In the genomic region with DNA sequence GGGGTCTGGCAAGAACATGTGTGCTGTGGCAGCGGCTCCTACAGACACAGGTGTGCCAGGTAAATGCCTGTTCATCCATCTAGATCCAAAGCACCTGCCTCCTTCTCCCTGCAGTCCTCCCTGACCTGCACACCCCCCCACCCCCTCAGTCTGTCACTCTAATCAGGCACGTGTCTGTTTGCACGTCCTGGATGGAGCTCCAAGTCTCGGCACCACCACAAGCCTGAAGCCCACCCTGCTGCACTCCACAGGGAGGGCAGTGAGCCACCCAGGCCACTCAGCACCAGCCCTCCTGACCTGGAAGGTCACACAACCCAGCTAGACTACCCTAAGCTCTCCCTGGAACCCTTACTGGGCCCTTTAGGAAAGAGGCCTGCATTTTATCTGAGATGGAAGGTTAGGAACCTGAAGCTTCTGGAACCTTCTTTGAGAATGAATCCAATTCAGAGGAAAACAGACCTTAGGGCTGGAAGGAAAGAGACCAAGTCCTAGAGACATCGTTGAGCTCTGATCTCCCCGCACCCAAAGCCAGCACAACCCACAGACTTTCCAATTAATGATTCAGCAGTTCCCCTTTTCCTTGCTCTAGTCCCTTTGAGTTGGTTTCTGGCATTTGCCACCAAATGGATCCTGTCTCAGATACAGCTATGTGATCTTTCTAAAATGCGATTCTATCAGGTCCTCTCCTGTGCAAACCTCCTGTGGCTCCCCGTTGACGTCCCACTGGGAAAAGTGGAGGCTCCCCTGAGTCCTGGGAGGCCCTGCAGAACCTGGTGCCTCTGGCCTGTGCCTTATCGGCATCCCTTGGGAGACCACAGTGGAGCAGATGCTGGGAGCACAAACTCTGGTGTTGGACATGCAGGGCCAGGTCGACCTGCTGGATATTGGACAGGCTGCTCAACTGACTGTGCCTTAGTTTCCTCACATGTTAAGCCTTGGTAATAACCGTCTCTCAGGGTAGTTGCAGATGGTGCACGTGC, we compare ENCODE assay signal across 17 cellular contexts.
A peak's percentile ranks its signal among the peaks of the same experiment; 100 is the strongest.
DNase-seq lines count a peak whose midpoint lies in the region; ATAC-seq and TF ChIP-seq lines count a peak whose summit lies in the region.
"Had no signal": no experiment of that assay in that cellular context is flagged by ENCODE, and none has a peak within 500 bp of the region (broad histone marks: within the 10 kb centered on the region; RNA-seq: fewer than 3 reads in every experiment).

No MANE protein-coding gene starts in this region.

- no peaks in the 10 kb centered on the region for H3K27me3 ChIP-seq in DND-41 (ENCODE audit: insufficient read depth, low read length, poor library complexity)
- H3K27me3 ChIP-seq in KMS-11 (ENCODE audit: insufficient read depth, low read depth) = no peaks in the 10 kb centered on the region
- H3K27me3 ChIP-seq: ascending aorta, testis had no signal

- TF ChIP-seq CTCF in DND-41 (IDR thresholded peaks at IDR 0.05; ENCODE audit: borderline replicate concordance, extremely low read depth, low read length, poor library complexity, severe bottlenecking) = no peak
- TF ChIP-seq CTCF in KMS-11 (conservative IDR thresholded peaks at IDR 0.05; ENCODE audit: low read depth, low read length) = no peak
- TF ChIP-seq CTCF in neural crest cell (conservative IDR thresholded peaks at IDR 0.05) = no peak

- peaks cover 6% of the 10 kb centered on the region for H3K4me1 Mint-ChIP-seq in neural crest cell

- no peaks in the 10 kb centered on the region for H3K36me3 Mint-ChIP-seq in neural crest cell (ENCODE audit: low read depth)
- H3K36me3 Mint-ChIP-seq: naive thymus-derived CD8-positive, alpha-beta T cell; T-cell had no signal

- peak overlapping the region; percentile 62 for H3K9ac ChIP-seq in DND-41 (ENCODE audit: low read depth, low read length)
- H3K9ac ChIP-seq in KMS-11 = peak overlapping the region; percentile 59; the same call in 1 of the 2 replicates

- H3K9me3 ChIP-seq in DND-41 (ENCODE audit: insufficient read depth, low read length, severe bottlenecking) = no peaks in the 10 kb centered on the region
- H3K9me3 ChIP-seq: ascending aorta, psoas muscle, testis had no signal

- peak overlapping the region; percentile 63 for H3K4me2 ChIP-seq in DND-41 (ENCODE audit: insufficient read depth, low read length)
- peak overlapping the region; percentile 69 for H3K4me2 ChIP-seq in KMS-11

- H3K27ac Mint-ChIP-seq in neural crest cell (ENCODE audit: unreplicated experiment) = peak overlapping the region; percentile 43
- H3K27ac Mint-ChIP-seq: HFFc6 had no signal

- H3K9me3 Mint-ChIP-seq in neural crest cell = no peaks in the 10 kb centered on the region
- H3K9me3 Mint-ChIP-seq: HFFc6; naive thymus-derived CD8-positive, alpha-beta T cell; T-cell had no signal

- H3K36me3 ChIP-seq in DND-41 (ENCODE audit: insufficient read depth, low read length) (no peaks in the 10 kb centered on the region), KMS-11 (ENCODE audit: insufficient read depth) (no peaks in the 10 kb centered on the region)
- H3K36me3 ChIP-seq: ascending aorta had no signal

- H3K79me2 ChIP-seq in DND-41 (ENCODE audit: insufficient read depth, low read length) = peaks cover 61% of the 10 kb centered on the region
- H3K79me2 ChIP-seq in KMS-11 (ENCODE audit: insufficient read depth, low read depth) = no peaks in the 10 kb centered on the region

- H3K27ac ChIP-seq in DND-41 (ENCODE audit: low read length) (peak overlapping the region; percentile 98), KMS-11 (peak overlapping the region; percentile 94)
- H3K27ac ChIP-seq: ascending aorta, psoas muscle, testis had no signal

- in situ Hi-C loops in ACHN (cut with HindIII; ENCODE audit: low pct_ligation_motif_present, low pct_unique_long_range_greater_than_20kb, low sequenced_read_pairs) = no loop called here

- no peaks in the 10 kb centered on the region for H3K27me3 Mint-ChIP-seq in neural crest cell (ENCODE audit: low read depth)
- H3K27me3 Mint-ChIP-seq: naive thymus-derived CD8-positive, alpha-beta T cell; T-cell had no signal

- peak overlapping the region in 1 of 2 experiments; percentile 23; a peak in 1 of 4 replicates for H3K4me3 ChIP-seq in DND-41 (ENCODE audit: low read depth in 1 of 2, low read length in 2 of 2)
- no peak overlapping the region for H3K4me3 ChIP-seq in KMS-11 (IDR thresholded peaks at IDR 0.05; ENCODE audit: insufficient read depth, low read depth, low read length)
- H3K4me3 ChIP-seq: ascending aorta, psoas muscle, testis had no signal

- H4K20me1 ChIP-seq in DND-41 (ENCODE audit: insufficient read depth, low read length) (no peaks in the 10 kb centered on the region), KMS-11 (ENCODE audit: insufficient read depth) (no peaks in the 10 kb centered on the region)

- H3K4me1 ChIP-seq in DND-41 (ENCODE audit: insufficient read depth, low read length) (peaks cover 95% of the 10 kb centered on the region), KMS-11 (ENCODE audit: low read depth, poor library complexity, severe bottlenecking) (peaks cover 85% of the 10 kb centered on the region)
- H3K4me1 ChIP-seq: ascending aorta, psoas muscle had no signal

- H2AFZ ChIP-seq in DND-41 (ENCODE audit: low read depth, low read length) = 0 out of 2 replicates have a peak overlapping the region, but pooled peaks have one; percentile 7
- H2AFZ ChIP-seq in KMS-11 (ENCODE audit: low read depth) = peak overlapping the region; percentile 50

- no peak overlapping the region for H3K4me3 Mint-ChIP-seq in neural crest cell
- H3K4me3 Mint-ChIP-seq: HFFc6 had no signal

- peak; percentile 38 for DNase-seq in DND-41
- DNase-seq in SKM-1 treated with dmso at 0.1 percent for 144 hours (lab: John Stamatoyannopoulos, UW; ENCODE audit: unreplicated experiment) = peak; percentile 40
- no peak for DNase-seq in neural crest cell (ENCODE audit: low read depth, low spot score)
- no peak for DNase-seq in NCI-H187 (lab: John Stamatoyannopoulos, UW)
- no peak for DNase-seq in ACHN
- DNase-seq in Ammon's horn (ENCODE audit: low spot score) = no peak
- DNase-seq: activated CD4-positive, CD25-positive, alpha-beta regulatory T cell treated with anti-CD3 and anti-CD28 coated beads, Interleukin-2, amount 50 U/mL, for 72 hours; DMS79; HFFc6; NCI-H1048; NCI-H69; psoas muscle; testis had no signal

- no peak for ATAC-seq in DND-41 (ENCODE audit: insufficient read depth, low read depth)
- ATAC-seq: psoas muscle had no signal

Comparison
In these comparisons a context has a peak if more than half of its experiments do, and no peak if none do; other contexts are left out.
1. DNase-seq: peak in DND-41 (single experiment) and SKM-1 treated with dmso at 0.1 percent for 144 hours (single experiment); none in neural crest cell (single experiment), NCI-H187 (0 of 2), ACHN (single experiment) and Ammon's horn (single experiment).